In genomic region chr2:158973511-158973956, GRCh38 we compare ENCODE assay signal across 12 cellular contexts. TPM values are rescaled to one million over a fixed set of nuclear protein-coding genes. Genes with fewer than 3 reads are reported as not detected.
DNase-seq lines count a peak whose midpoint lies in the region; ATAC-seq and TF ChIP-seq lines count a peak whose summit lies in the region.
"Had no signal": no experiment of that assay in that cellular context is flagged by ENCODE, and none has a peak within 500 bp of the region (broad histone marks: within the 10 kb centered on the region; RNA-seq: fewer than 3 reads in every experiment).

No MANE protein-coding gene starts in this region.

- peak overlapping the region; percentile 65 for H3K27ac Mint-ChIP-seq in MCF 10A (ENCODE audit: low read depth, unreplicated experiment)
- H3K27ac Mint-ChIP-seq: activated T-helper 17 cell treated with anti-CD3 and anti-CD28 coated beads, Interleukin-2, amount 50 U/mL, for 72 hours had no signal

- H3K4me1 ChIP-seq in breast epithelium: peaks cover 0 to 13% of the 10 kb centered on the region in 2 donors
- H3K4me1 ChIP-seq in upper lobe of right lung: peaks cover 43% of the 10 kb centered on the region
- H3K4me1 ChIP-seq: prostate gland had no signal

- POLR2A ChIA-PET in MCF 10A (lab: Yijun Ruan, JAX): interaction anchor here (0.9 to 2.3 kb wide), 12 partner anchors 8 to 99 kb away, joined by 3 to 7 read pairs (median 4); no protein-coding TSS in a partner anchor

- H3K9me3 Mint-ChIP-seq in MCF 10A (ENCODE audit: unreplicated experiment): no peaks in the 10 kb centered on the region
- H3K9me3 Mint-ChIP-seq: activated T-helper 17 cell treated with anti-CD3 and anti-CD28 coated beads, Interleukin-2, amount 50 U/mL, for 72 hours had no signal

- H3K4me3 ChIP-seq in breast epithelium: no peak overlapping the region
- H3K4me3 ChIP-seq in fibroblast of mammary gland (ENCODE audit: control insufficient read depth, low read depth, low read length): no peak overlapping the region
- no peak overlapping the region for H3K4me3 ChIP-seq in upper lobe of right lung
- H3K4me3 ChIP-seq: prostate gland had no signal

- H3K4me1 Mint-ChIP-seq in MCF 10A (ENCODE audit: insufficient read depth, unreplicated experiment): peaks cover 49% of the 10 kb centered on the region

- CTCF ChIA-PET in MCF 10A (lab: Yijun Ruan, JAX): interaction anchor here (0.6 to 1.0 kb wide), 5 partner anchors 9 to 76 kb away, joined by 3 to 5 read pairs (median 5); no protein-coding TSS in a partner anchor

- intact Hi-C loops in MCF 10A (cut with micrococcal nuclease): loop anchor here (1.0 to 5.0 kb wide), 2 partner anchors 17 to 59 kb away; no protein-coding TSS in a partner anchor
- intact Hi-C loops in breast epithelium (cut with DNase I; ENCODE audit: low total_unique reads): no loop called here
- intact Hi-C loops in upper lobe of right lung (cut with DNase I): no loop called here

- peak; percentile 86 for DNase-seq in MCF 10A (ENCODE audit: unreplicated experiment)
- DNase-seq in breast epithelium (ENCODE audit: low spot score in 2 of 2): no peak
- DNase-seq in NCI-H748 (lab: John Stamatoyannopoulos, UW; ENCODE audit: unreplicated experiment): peak; percentile 96
- DNase-seq in fibroblast of mammary gland (ENCODE audit: low read depth): peak; percentile 24
- DNase-seq in upper lobe of right lung: no peak
- DNase-seq in left lobe of liver (ENCODE audit: low spot score): no peak
- DNase-seq: ACHN, RPMI8226 had no signal

- H3K27me3 ChIP-seq in breast epithelium (no peaks in the 10 kb centered on the region), upper lobe of right lung (no peaks in the 10 kb centered on the region)

- ATAC-seq in upper lobe of right lung: peak; percentile 59
- ATAC-seq in left lobe of liver: no peak
- no peak for ATAC-seq in GM21723 (IDR thresholded peaks at IDR 0.05; ENCODE audit: unreplicated experiment)
- ATAC-seq in HG03520 (IDR thresholded peaks at IDR 0.05; ENCODE audit: unreplicated experiment): no peak
- ATAC-seq: activated T-helper 17 cell treated with anti-CD3 and anti-CD28 coated beads, Interleukin-2, amount 50 U/mL, for 72 hours had no signal

- H3K4me3 Mint-ChIP-seq in MCF 10A (ENCODE audit: unreplicated experiment): peak overlapping the region; percentile 1
- H3K4me3 Mint-ChIP-seq: activated T-helper 17 cell treated with anti-CD3 and anti-CD28 coated beads, Interleukin-2, amount 50 U/mL, for 72 hours had no signal

- H3K9me3 ChIP-seq in breast epithelium: no peaks in the 10 kb centered on the region
- H3K9me3 ChIP-seq in upper lobe of right lung: no peaks in the 10 kb centered on the region
- H3K9me3 ChIP-seq: prostate gland had no signal

- TF ChIP-seq POLR2A in breast epithelium (IDR thresholded peaks at IDR 0.05): no peak

- H3K27ac ChIP-seq in breast epithelium (no peak overlapping the region), upper lobe of right lung (peak overlapping the region; percentile 18)
- H3K27ac ChIP-seq: prostate gland had no signal

- TF ChIP-seq CTCF in MCF 10A (IDR thresholded peaks at IDR 0.05; ENCODE audit: unreplicated experiment): no peak
- no peak for TF ChIP-seq CTCF in breast epithelium (IDR thresholded peaks at IDR 0.05)
- no peak for TF ChIP-seq CTCF in fibroblast of mammary gland (conservative IDR thresholded peaks at IDR 0.05; ENCODE audit: control insufficient read depth, insufficient read depth, low read depth, low read length)
- TF ChIP-seq CTCF in upper lobe of right lung (IDR thresholded peaks at IDR 0.05): no peak

- H3K36me3 ChIP-seq in breast epithelium (no peaks in the 10 kb centered on the region), upper lobe of right lung (no peaks in the 10 kb centered on the region)
- H3K36me3 ChIP-seq: prostate gland had no signal

- peaks cover 9% of the 10 kb centered on the region for H3K36me3 Mint-ChIP-seq in MCF 10A (ENCODE audit: insufficient read depth, unreplicated experiment)

- H3K27me3 Mint-ChIP-seq in MCF 10A (ENCODE audit: insufficient read depth, unreplicated experiment): no peaks in the 10 kb centered on the region

- BruUV-seq in MCF 10A (replicated peaks; lab: Mats Ljungman, UMichigan): no TSS peak

RNA-seq across cellular contexts. Expression of gene TANC1, which starts 5.1 kb away (rescaled TPM):
- total RNA-seq in MCF 10A (2022) (31.0 and 35.3 TPM in 2 replicates), breast epithelium (10 to 100 TPM; 18.9 to 62.3 (median 58.4) TPM), upper lobe of right lung (60.4 TPM), left lobe of liver (5.0 TPM)

Comparison
In these comparisons a context has a peak if more than half of its experiments do, and no peak if none do; other contexts are left out.
1. DNase-seq: peak in MCF 10A (single experiment), NCI-H748 (single experiment) and fibroblast of mammary gland (single experiment); none in breast epithelium (0 of 2), upper lobe of right lung (single experiment) and left lobe of liver (single experiment).